1 cellular context compared by ENCODE assay signal in the genomic region with DNA sequence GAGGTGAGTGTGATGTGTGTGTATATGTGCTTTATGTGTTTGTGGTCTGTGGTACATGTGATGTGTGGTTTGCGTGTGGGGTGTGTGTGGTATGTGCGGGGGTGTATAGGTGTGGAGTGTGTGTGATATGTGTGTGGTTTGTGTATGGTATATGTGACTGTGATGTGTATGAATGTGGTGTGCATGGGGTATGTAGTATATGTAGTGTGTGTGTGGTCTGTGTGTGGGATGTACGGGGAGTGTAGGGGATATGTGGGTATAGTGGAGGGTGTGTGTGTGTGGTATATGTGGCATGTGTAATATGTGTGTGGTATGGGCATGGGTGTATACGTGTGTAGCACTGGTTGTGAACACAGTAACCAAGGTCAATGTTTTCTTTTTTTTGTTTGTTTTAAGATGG.
TF ChIP-seq lines count a peak whose summit lies in the region.

No MANE protein-coding gene starts in this region.

TF ChIP-seq in HepG2, 621 proteins besides CTCF, POLR2A, EP300 and RAD21 (continued from another document):
- TF ChIP-seq ZNF318 (CRISPR knock-in tag; IDR thresholded peaks at IDR 0.05) (no peak), CBX1 (IDR thresholded peaks at IDR 0.05; ENCODE audit: low read depth) (no peak), ZNF83 (CRISPR knock-in tag; IDR thresholded peaks at IDR 0.05; ENCODE audit: borderline replicate concordance) (no peak), SATB2 (CRISPR knock-in tag; IDR thresholded peaks at IDR 0.05) (no peak), ZNF326 (CRISPR knock-in tag; IDR thresholded peaks at IDR 0.05; ENCODE audit: borderline replicate concordance) (no peak), SPEN (CRISPR knock-in tag; IDR thresholded peaks at IDR 0.05; ENCODE audit: low read depth) (no peak), ELF3 (CRISPR knock-in tag; IDR thresholded peaks at IDR 0.05) (no peak), MIXL1 (CRISPR knock-in tag; IDR thresholded peaks at IDR 0.05) (no peak), ZNF570 (CRISPR knock-in tag; IDR thresholded peaks at IDR 0.05; ENCODE audit: borderline replicate concordance) (no peak), FOXA1 (IDR thresholded peaks at IDR 0.05) (peak; percentile 36; the same call in 1 of the 2 replicates), FOXA1 (CRISPR knock-in tag; IDR thresholded peaks at IDR 0.05) (no peak), ATM (IDR thresholded peaks at IDR 0.05; ENCODE audit: borderline replicate concordance) (0 out of 2 replicates have a peak, but pooled peaks have one; percentile 22), NRL (CRISPR knock-in tag; IDR thresholded peaks at IDR 0.05; ENCODE audit: borderline replicate concordance) (no peak), FOXP1 (IDR thresholded peaks at IDR 0.05) (peak; percentile 12; the same call in 1 of the 2 replicates), FOXP1 (CRISPR knock-in tag; IDR thresholded peaks at IDR 0.05) (no peak), SOX6 (IDR thresholded peaks at IDR 0.05) (0 out of 2 replicates have a peak, but pooled peaks have one; percentile 53), SOX6 (CRISPR knock-in tag; IDR thresholded peaks at IDR 0.05) (no peak), IKZF1 (IDR thresholded peaks at IDR 0.05) (0 out of 2 replicates have a peak, but pooled peaks have one; percentile 65), KLF6 (CRISPR knock-in tag; IDR thresholded peaks at IDR 0.05) (no peak)
TF ChIP-seq in HepG2: peak in this region for 8.
